9 cellular contexts compared by ENCODE assay signal in genomic region chr2:62202019-62202722, GRCh38. TPM values are rescaled to one million over a fixed set of nuclear protein-coding genes. Genes with fewer than 3 reads are reported as not detected.
DNase-seq lines count a peak whose midpoint lies in the region; ATAC-seq and TF ChIP-seq lines count a peak whose summit lies in the region.
"Had no signal": no experiment of that assay in that cellular context is flagged by ENCODE, and none has a peak within 500 bp of the region (broad histone marks: within the 10 kb centered on the region; RNA-seq: fewer than 3 reads in every experiment).

No MANE protein-coding gene starts in this region.

- no peaks in the 10 kb centered on the region for H3K27me3 ChIP-seq in IMR-90 (ENCODE audit: control insufficient read depth, insufficient read depth, low read length)
- no peaks in the 10 kb centered on the region for H3K27me3 ChIP-seq in effector memory CD4-positive, alpha-beta T cell (replicated peaks; ENCODE audit: control insufficient read depth, insufficient read depth, low read length, poor library complexity, severe bottlenecking)
- no peaks in the 10 kb centered on the region for H3K27me3 ChIP-seq in SJCRH30
- no peaks in the 10 kb centered on the region for H3K27me3 ChIP-seq in esophagus squamous epithelium

- H2BK120ac ChIP-seq in IMR-90 (ENCODE audit: low read depth, low read length) = no peak overlapping the region

- no peak overlapping the region; the same call in 1 of the 2 replicates for H3K14ac ChIP-seq in IMR-90 (replicated peaks; ENCODE audit: low read depth, low read length)

- ATAC-seq in GM19043 (IDR thresholded peaks at IDR 0.05; ENCODE audit: low read depth, unreplicated experiment) (peak; percentile 44), IMR-90 (ENCODE audit: low read depth) (no peak)
- ATAC-seq: left colon had no signal

- H3K4ac ChIP-seq in IMR-90 (ENCODE audit: low read depth, low read length) = no peak overlapping the region

- H3K27ac ChIP-seq in IMR-90 (ENCODE audit: insufficient read depth, low read length) = no peak overlapping the region; the same call in 1 of the 2 replicates
- peak overlapping the region; percentile 18 for H3K27ac ChIP-seq in caudate nucleus (ENCODE audit: low read depth, low read length)
- no peak overlapping the region for H3K27ac ChIP-seq in effector memory CD4-positive, alpha-beta T cell (ENCODE audit: insufficient read depth, low read length, poor library complexity, severe bottlenecking)
- no peak overlapping the region for H3K27ac ChIP-seq in SJCRH30
- no peak overlapping the region for H3K27ac ChIP-seq in esophagus squamous epithelium

- peak; percentile 22 for DNase-seq in CD1c-positive myeloid dendritic cell (ENCODE audit: extremely low spot score)
- no peak for DNase-seq in IMR-90
- DNase-seq in caudate nucleus (lab: John Stamatoyannopoulos, UW) = no peak
- no peak for DNase-seq in effector memory CD4-positive, alpha-beta T cell
- DNase-seq in SJCRH30 = no peak
- DNase-seq in NCI-H1436 (lab: John Stamatoyannopoulos, UW) = no peak
- DNase-seq in esophagus squamous epithelium (lab: John Stamatoyannopoulos, UW) = no peak
- DNase-seq: left colon had no signal

- no TSS peak for BruUV-seq in IMR-90 (replicated peaks; lab: Mats Ljungman, UMichigan)

- TF ChIP-seq POLR2A in IMR-90 (IDR thresholded peaks at IDR 0.05; ENCODE audit: low read depth, low read length) (no peak), esophagus squamous epithelium (IDR thresholded peaks at IDR 0.05) (no peak)

- H3K18ac ChIP-seq in IMR-90 (ENCODE audit: low read depth, low read length) = 0 out of 2 replicates have a peak overlapping the region, but pooled peaks have one; percentile 16

- in situ Hi-C loops in IMR-90 (cut with MboI; ENCODE audit: low sequenced_read_pairs) = no loop called here

- peaks cover 34 to 60% of the 10 kb centered on the region in 2 experiments for H3K79me1 ChIP-seq in IMR-90 (ENCODE audit: low read depth in 1 of 2, low read length in 2 of 2)

- H3K9me3 ChIP-seq in IMR-90 (ENCODE audit: control insufficient read depth, insufficient read depth, low read length) (no peaks in the 10 kb centered on the region), SJCRH30 (replicated peaks) (no peaks in the 10 kb centered on the region), esophagus squamous epithelium (no peaks in the 10 kb centered on the region)
- H3K9me3 ChIP-seq in effector memory CD4-positive, alpha-beta T cell (ENCODE audit: control insufficient read depth, low read length) = no peaks in the 10 kb centered on the region

- CTCF ChIA-PET in IMR-90 (lab: Yijun Ruan, JAX) = no interaction called here

- no peak overlapping the region for H3K23ac ChIP-seq in IMR-90 (ENCODE audit: low read depth, low read length)

- WGBS in IMR-90 (ENCODE audit: extremely low coverage in 2 of 2, insufficient read length in 1 of 2), 2 experiments = 93% methylated on average over 2 of the region's 9 CpGs; no CpG with 5 or more reads in 1 of the 2 experiments
- 77 to 87% methylated on average over 8 to 9 of the region's 9 CpGs for WGBS in esophagus squamous epithelium, 2 donors

- H3K36me3 ChIP-seq in IMR-90 (ENCODE audit: control insufficient read depth, insufficient read depth, low read length) = no peaks in the 10 kb centered on the region
- no peaks in the 10 kb centered on the region for H3K36me3 ChIP-seq in effector memory CD4-positive, alpha-beta T cell (ENCODE audit: control insufficient read depth, insufficient read depth, low read length)
- H3K36me3 ChIP-seq in SJCRH30 = no peaks in the 10 kb centered on the region
- no peaks in the 10 kb centered on the region for H3K36me3 ChIP-seq in esophagus squamous epithelium

- no peak overlapping the region for H3K9ac ChIP-seq in IMR-90 (ENCODE audit: low read depth, low read length)

- TF ChIP-seq RAD21 in IMR-90 (IDR thresholded peaks at IDR 0.05; ENCODE audit: low read length) = no peak

- no peak overlapping the region for H3K56ac ChIP-seq in IMR-90 (ENCODE audit: extremely low read depth, insufficient read depth, low read length)

- H4K8ac ChIP-seq in IMR-90 (ENCODE audit: low read depth in 2 of 2, low read length in 2 of 2) = no peak overlapping the region

- peaks cover 33% of the 10 kb centered on the region for H4K20me1 ChIP-seq in IMR-90 (ENCODE audit: insufficient read depth, low read length)

- H4K5ac ChIP-seq in IMR-90 (ENCODE audit: low read depth, low read length) = no peak overlapping the region; the same call in 1 of the 2 replicates

- no peak overlapping the region for H2BK5ac ChIP-seq in IMR-90 (ENCODE audit: low read depth, low read length, poor library complexity, severe bottlenecking)

- no peak overlapping the region; the same call in 1 of the 2 replicates for H3K4me2 ChIP-seq in IMR-90 (ENCODE audit: low read depth, low read length)

- H3K4me1 ChIP-seq in IMR-90 (ENCODE audit: control insufficient read depth, insufficient read depth, low read length) = peaks cover 6% of the 10 kb centered on the region
- H3K4me1 ChIP-seq in effector memory CD4-positive, alpha-beta T cell (ENCODE audit: control insufficient read depth, insufficient read depth, low read length, poor library complexity, severe bottlenecking) = peaks cover 42% of the 10 kb centered on the region
- no peaks in the 10 kb centered on the region for H3K4me1 ChIP-seq in SJCRH30
- H3K4me1 ChIP-seq in esophagus squamous epithelium = peaks cover 0 to 95% (median 32%) of the 10 kb centered on the region in 3 donors

- H4K91ac ChIP-seq in IMR-90 (ENCODE audit: insufficient read depth, low read depth, low read length) = no peak overlapping the region

- H2AK5ac ChIP-seq in IMR-90 (ENCODE audit: low read depth, low read length) = no peak overlapping the region

- peaks cover 6% of the 10 kb centered on the region; the same call in 1 of the 2 replicates for H3K9me1 ChIP-seq in IMR-90 (ENCODE audit: insufficient read depth, low read length)

- TF ChIP-seq CTCF in IMR-90 (conservative IDR thresholded peaks at IDR 0.05; ENCODE audit: low read depth, low read length) (no peak), esophagus squamous epithelium (IDR thresholded peaks at IDR 0.05) (no peak)

- H2BK20ac ChIP-seq in IMR-90 (ENCODE audit: low read depth, low read length) = no peak overlapping the region

- intact Hi-C loops in IMR-90 (cut with micrococcal nuclease) = no loop called here
- intact Hi-C loops in esophagus squamous epithelium (cut with DNase I) = no loop called here

- no peak overlapping the region for H2BK15ac ChIP-seq in IMR-90 (ENCODE audit: low read depth, low read length)

- dilution Hi-C loops in IMR-90 (cut with HindIII; ENCODE audit: low sequenced_read_pairs, unreplicated experiment) = no loop called here

- no peak overlapping the region for H3K4me3 ChIP-seq in IMR-90 (ENCODE audit: insufficient read depth, low read depth, low read length)
- no peak overlapping the region for H3K4me3 ChIP-seq in effector memory CD4-positive, alpha-beta T cell (ENCODE audit: insufficient read depth, low read depth, low read length, poor library complexity, severe bottlenecking)
- H3K4me3 ChIP-seq in SJCRH30 = no peak overlapping the region
- no peak overlapping the region for H3K4me3 ChIP-seq in esophagus squamous epithelium

- H2AK9ac ChIP-seq in IMR-90 (replicated peaks; ENCODE audit: low read depth, low read length, poor library complexity) = no peak overlapping the region

- no peak overlapping the region for H2AFZ ChIP-seq in IMR-90 (replicated peaks; ENCODE audit: low read length, poor library complexity)

- POLR2A ChIA-PET in IMR-90 (lab: Charles Lee; ENCODE audit: unreplicated experiment) = no interaction called here

TF ChIP-seq in IMR-90, 13 proteins besides CTCF, POLR2A, EP300 and RAD21:
- TF ChIP-seq MAZ (IDR thresholded peaks at IDR 0.05; ENCODE audit: borderline replicate concordance, low read depth, low read length) = no peak
- TF ChIP-seq FOS (IDR thresholded peaks at IDR 0.05; ENCODE audit: low read depth, low read length) = no peak
- TF ChIP-seq, protein P1, sequence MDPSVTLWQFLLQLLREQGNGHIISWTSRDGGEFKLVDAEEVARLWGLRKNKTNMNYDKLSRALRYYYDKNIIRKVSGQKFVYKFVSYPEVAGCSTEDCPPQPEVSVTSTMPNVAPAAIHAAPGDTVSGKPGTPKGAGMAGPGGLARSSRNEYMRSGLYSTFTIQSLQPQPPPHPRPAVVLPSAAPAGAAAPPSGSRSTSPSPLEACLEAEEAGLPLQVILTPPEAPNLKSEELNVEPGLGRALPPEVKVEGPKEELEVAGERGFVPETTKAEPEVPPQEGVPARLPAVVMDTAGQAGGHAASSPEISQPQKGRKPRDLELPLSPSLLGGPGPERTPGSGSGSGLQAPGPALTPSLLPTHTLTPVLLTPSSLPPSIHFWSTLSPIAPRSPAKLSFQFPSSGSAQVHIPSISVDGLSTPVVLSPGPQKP (IDR thresholded peaks at IDR 0.05; ENCODE audit: borderline replicate concordance, low read depth, low read length) = no peak
- TF ChIP-seq SMC3 (IDR thresholded peaks at IDR 0.05; ENCODE audit: low read depth, low read length) = no peak
- no peak for TF ChIP-seq MAFK (IDR thresholded peaks at IDR 0.05; ENCODE audit: low read depth, low read length)
- TF ChIP-seq, protein P2, sequence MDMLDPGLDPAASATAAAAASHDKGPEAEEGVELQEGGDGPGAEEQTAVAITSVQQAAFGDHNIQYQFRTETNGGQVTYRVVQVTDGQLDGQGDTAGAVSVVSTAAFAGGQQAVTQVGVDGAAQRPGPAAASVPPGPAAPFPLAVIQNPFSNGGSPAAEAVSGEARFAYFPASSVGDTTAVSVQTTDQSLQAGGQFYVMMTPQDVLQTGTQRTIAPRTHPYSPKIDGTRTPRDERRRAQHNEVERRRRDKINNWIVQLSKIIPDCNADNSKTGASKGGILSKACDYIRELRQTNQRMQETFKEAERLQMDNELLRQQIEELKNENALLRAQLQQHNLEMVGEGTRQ (IDR thresholded peaks at IDR 0.05; ENCODE audit: low read depth, low read length) = no peak
- no peak for TF ChIP-seq CHD1 (IDR thresholded peaks at IDR 0.05; ENCODE audit: low read depth, low read length)
- no peak for TF ChIP-seq NFE2L2 (IDR thresholded peaks at IDR 0.05; ENCODE audit: low read depth, low read length)
- TF ChIP-seq RFX5 (IDR thresholded peaks at IDR 0.05; ENCODE audit: low read depth, low read length) = no peak
- TF ChIP-seq RCOR1 (IDR thresholded peaks at IDR 0.05; ENCODE audit: insufficient replicate concordance, low read length) = no peak

RNA-seq across cellular contexts. Expression of gene B3GNT2, which starts 6.3 kb away (rescaled TPM):
- 11.1 and 12.2 TPM in 2 replicates for total RNA-seq in IMR-90 (2012; rRNA removed)
- polyA plus RNA-seq in IMR-90 (2012; rRNA removed) = 4.2 and 5.0 TPM in 2 replicates
- polyA plus RNA-seq in IMR-90 (2012; cell fraction: cytosol; rRNA removed) = 2.2 and 2.6 TPM in 2 replicates
- polyA plus RNA-seq in IMR-90 (2012; cell fraction: nucleus; rRNA removed; ENCODE audit: low replicate concordance) = 0.71 and 2.2 TPM in 2 replicates
- 13.6 and 15.8 TPM in 2 replicates for total RNA-seq in SJCRH30 (2014; rRNA removed; shearing (Covaris generic))
- total RNA-seq in esophagus squamous epithelium = 10 to 100 TPM; 22.3 to 41.9 (median 33.5) TPM
